ENCODE assay signal across 9 cellular contexts in the genomic region with DNA sequence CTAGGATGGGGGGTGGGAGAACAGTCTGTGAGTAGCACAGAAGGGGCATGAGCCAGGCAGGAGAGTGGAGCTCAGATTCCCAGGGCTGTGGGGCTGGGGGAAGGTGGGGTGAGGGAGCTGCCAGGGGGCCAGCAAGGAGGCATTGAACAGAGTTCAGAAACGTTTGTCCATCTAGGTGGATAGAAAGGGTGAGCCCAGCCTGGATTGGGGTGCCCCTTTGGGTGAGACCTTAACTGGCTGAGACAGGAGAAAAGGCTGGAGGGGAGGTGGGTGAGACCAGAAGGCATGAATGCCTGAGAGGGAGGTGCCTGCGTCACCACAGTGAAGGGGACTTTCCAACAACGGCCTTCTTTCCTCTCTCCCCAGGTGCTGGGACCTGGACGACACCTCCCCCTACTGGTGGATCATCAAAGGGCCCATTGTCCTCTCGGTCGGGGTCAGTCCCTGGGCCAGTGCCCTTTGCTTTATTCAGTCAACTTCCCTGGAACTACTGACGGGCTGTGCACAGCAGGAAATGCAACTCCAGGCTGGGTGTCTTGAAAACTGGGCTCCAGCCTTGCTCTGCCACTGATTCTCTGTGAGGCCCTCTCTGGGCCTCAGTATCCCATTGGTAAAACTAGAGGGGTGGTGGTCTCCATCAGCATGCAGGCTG. TPM values are rescaled to one million over a fixed set of nuclear protein-coding genes. Genes with fewer than 3 reads are reported as not detected.
DNase-seq lines count a peak whose midpoint lies in the region; ATAC-seq and TF ChIP-seq lines count a peak whose summit lies in the region.
"Had no signal": no experiment of that assay in that cellular context is flagged by ENCODE, and none has a peak within 500 bp of the region (broad histone marks: within the 10 kb centered on the region; RNA-seq: fewer than 3 reads in every experiment).

No MANE protein-coding gene starts in this region.

- TF ChIP-seq CTCF in epithelial cell of proximal tubule (conservative IDR thresholded peaks at IDR 0.05; ENCODE audit: low read depth, low read length): peak; percentile 96
- TF ChIP-seq CTCF in nephron (IDR thresholded peaks at IDR 0.05; ENCODE audit: unreplicated experiment in 3 of 3): peak; percentile 45 to 56 (median 56)

- peaks cover 13% of the 10 kb centered on the region for H3K4me1 Mint-ChIP-seq in T-helper 1 cell treated with Interleukin-12 subunit alpha and Interleukin-12 subunit beta and Interleukin-4 antibody, amounts not matched to agents 30 μg/mL and 1 μg/mL, for 36 hours (ENCODE audit: low read depth)
- H3K4me1 Mint-ChIP-seq in nephron: no peaks in the 10 kb centered on the region

- H3K27ac Mint-ChIP-seq in T-helper 1 cell treated with Interleukin-12 subunit alpha and Interleukin-12 subunit beta and Interleukin-4 antibody, amounts not matched to agents 30 μg/mL and 1 μg/mL, for 36 hours: peak overlapping the region; percentile 87
- H3K27ac Mint-ChIP-seq in nephron: no peak overlapping the region

- peak; percentile 49 for DNase-seq in NK-92 treated with Interleukin-12 subunit alpha and Interleukin-12 subunit beta, amount 100 ng/mL, for 24 hours (lab: John Stamatoyannopoulos, UW)
- DNase-seq in NK-92 (lab: John Stamatoyannopoulos, UW; ENCODE audit: unreplicated experiment): no peak
- peak; percentile 69 for DNase-seq in HK-2 (ENCODE audit: unreplicated experiment)
- peak; percentile 49 for DNase-seq in epithelial cell of proximal tubule (ENCODE audit: low read depth)
- no peak for DNase-seq in central memory CD4-positive, alpha-beta T cell

- ATAC-seq in GM21529 (IDR thresholded peaks at IDR 0.05; ENCODE audit: unreplicated experiment): peak; percentile 98

- H3K9me3 Mint-ChIP-seq in T-helper 1 cell treated with Interleukin-12 subunit alpha and Interleukin-12 subunit beta and Interleukin-4 antibody, amounts not matched to agents 30 μg/mL and 1 μg/mL, for 36 hours: no peaks in the 10 kb centered on the region
- H3K9me3 Mint-ChIP-seq in nephron: no peaks in the 10 kb centered on the region

- no peak overlapping the region for H3K4me3 ChIP-seq in epithelial cell of proximal tubule (ENCODE audit: low read depth, low read length)

- H3K4me3 Mint-ChIP-seq in T-helper 1 cell treated with Interleukin-12 subunit alpha and Interleukin-12 subunit beta and Interleukin-4 antibody, amounts not matched to agents 30 μg/mL and 1 μg/mL, for 36 hours: no peak overlapping the region
- H3K4me3 Mint-ChIP-seq in nephron: no peak overlapping the region

- peaks cover 21% of the 10 kb centered on the region for H3K27me3 Mint-ChIP-seq in T-helper 1 cell treated with Interleukin-12 subunit alpha and Interleukin-12 subunit beta and Interleukin-4 antibody, amounts not matched to agents 30 μg/mL and 1 μg/mL, for 36 hours (ENCODE audit: low read depth)
- H3K27me3 Mint-ChIP-seq in nephron (ENCODE audit: low read depth): peaks cover 62% of the 10 kb centered on the region

- no peaks in the 10 kb centered on the region for H3K36me3 Mint-ChIP-seq in T-helper 1 cell treated with Interleukin-12 subunit alpha and Interleukin-12 subunit beta and Interleukin-4 antibody, amounts not matched to agents 30 μg/mL and 1 μg/mL, for 36 hours (ENCODE audit: low read depth)
- H3K36me3 Mint-ChIP-seq in nephron (ENCODE audit: low read depth): no peaks in the 10 kb centered on the region

RNA-seq across cellular contexts. Expression of a gene that starts 11.0 kb away (rescaled TPM):
- not detected in 2 replicates for total RNA-seq in epithelial cell of proximal tubule
- total RNA-seq: urinary bladder had no signal

Comparison
In these comparisons a context has a peak if more than half of its experiments do, and no peak if none do; other contexts are left out.
1. DNase-seq: peak in NK-92 treated with Interleukin-12 subunit alpha and Interleukin-12 subunit beta, amount 100 ng/mL, for 24 hours (single experiment), HK-2 (single experiment) and epithelial cell of proximal tubule (single experiment); none in NK-92 (single experiment) and central memory CD4-positive, alpha-beta T cell (single experiment).